Comparison of ENCODE assay signal across 20 cellular contexts in genomic region chr22:28279888-28280287, GRCh38.
DNase-seq lines count a peak whose midpoint lies in the region; ATAC-seq and TF ChIP-seq lines count a peak whose summit lies in the region.
"Had no signal": no experiment of that assay in that cellular context is flagged by ENCODE, and none has a peak within 500 bp of the region (broad histone marks: within the 10 kb centered on the region; RNA-seq: fewer than 3 reads in every experiment).

No MANE protein-coding gene starts in this region.

- H3K18ac ChIP-seq in IMR-90 (ENCODE audit: low read depth, low read length) = no peak overlapping the region

- H3K9ac ChIP-seq in IMR-90 (ENCODE audit: low read depth, low read length) = no peak overlapping the region

- peaks cover 6% of the 10 kb centered on the region for H3K4me1 ChIP-seq in IMR-90 (ENCODE audit: control insufficient read depth, insufficient read depth, low read length)
- H3K4me1 ChIP-seq in tibial artery = peaks cover 0 to 9% (median 4%) of the 10 kb centered on the region in 4 donors
- H3K4me1 ChIP-seq: SJSA1 had no signal

- no peak overlapping the region for H3K14ac ChIP-seq in IMR-90 (replicated peaks; ENCODE audit: low read depth, low read length)

- H3K9me1 ChIP-seq in IMR-90 (ENCODE audit: insufficient read depth, low read length) = peaks cover 6% of the 10 kb centered on the region; the same call in 1 of the 2 replicates

- TF ChIP-seq POLR2A in IMR-90 (IDR thresholded peaks at IDR 0.05; ENCODE audit: low read depth, low read length) = no peak

- H4K5ac ChIP-seq in IMR-90 (ENCODE audit: low read depth, low read length) = no peak overlapping the region

- no peak overlapping the region for H4K8ac ChIP-seq in IMR-90 (ENCODE audit: low read depth in 2 of 2, low read length in 2 of 2)

- in situ Hi-C loops in IMR-90 (cut with MboI; ENCODE audit: low sequenced_read_pairs) = no loop called here

- no peaks in the 10 kb centered on the region for H3K27me3 ChIP-seq in BJ (ENCODE audit: control insufficient read depth, insufficient read depth, low read length)
- H3K27me3 ChIP-seq in IMR-90 (ENCODE audit: control insufficient read depth, insufficient read depth, low read length) = no peaks in the 10 kb centered on the region
- no peaks in the 10 kb centered on the region for H3K27me3 ChIP-seq in tibial artery
- H3K27me3 ChIP-seq: MG63, SJSA1 had no signal

- no CpG with 5 or more reads among the region's 2 CpGs for WGBS in IMR-90 (ENCODE audit: extremely low coverage in 2 of 2, insufficient read length in 1 of 2), 2 experiments

- DNase-seq in BJ (ENCODE audit: low read depth) (peak; percentile 29), IMR-90 (peak; percentile 72), fibroblast of mammary gland (ENCODE audit: low read depth) (peak; percentile 37), iris pigment epithelial cell (ENCODE audit: low read depth) (peak; percentile 18), GM10266 (ENCODE audit: extremely low spot score) (no peak), tibial artery (no peak)
- DNase-seq: GDM1, HCEC 1CT, MG63, NCI-H1417, NCI-H1694 treated with DMSO at 0.1 percent for 48 hours, NCI-H2081 treated with DMSO at 0.1 percent for 48 hours, NCI-H2171 treated with DMSO at 0.1 percent for 48 hours, NCI-H446, NCI-H526 had no signal

- TF ChIP-seq CTCF in BJ (IDR thresholded peaks at IDR 0.05; ENCODE audit: insufficient read depth, low read depth, low read length) (no peak), IMR-90 (conservative IDR thresholded peaks at IDR 0.05; ENCODE audit: low read depth, low read length) (no peak), fibroblast of mammary gland (conservative IDR thresholded peaks at IDR 0.05; ENCODE audit: control insufficient read depth, insufficient read depth, low read depth, low read length) (no peak), GM10266 (IDR thresholded peaks at IDR 0.05; ENCODE audit: control insufficient read depth, insufficient read depth, low read depth, missing control alignments) (no peak), tibial artery (IDR thresholded peaks at IDR 0.05) (no peak)

- no peak overlapping the region for H3K4me3 ChIP-seq in BJ (ENCODE audit: low read depth, low read length)
- no peak overlapping the region for H3K4me3 ChIP-seq in IMR-90 (ENCODE audit: insufficient read depth, low read depth, low read length)
- H3K4me3 ChIP-seq in fibroblast of mammary gland (ENCODE audit: control insufficient read depth, low read depth, low read length) = no peak overlapping the region
- H3K4me3 ChIP-seq in tibial artery = no peak overlapping the region
- H3K4me3 ChIP-seq: GM23338, MG63, SJSA1 had no signal

- H4K91ac ChIP-seq in IMR-90 (ENCODE audit: insufficient read depth, low read depth, low read length) = no peak overlapping the region

- H3K79me1 ChIP-seq in IMR-90 (ENCODE audit: low read depth in 1 of 2, low read length in 2 of 2) = peaks cover 3% of the 10 kb centered on the region in 2 experiments; a peak in 2 of 4 replicates

- TF ChIP-seq RAD21 in IMR-90 (IDR thresholded peaks at IDR 0.05; ENCODE audit: low read length) = no peak

- H3K4ac ChIP-seq in IMR-90 (ENCODE audit: low read depth, low read length) = no peak overlapping the region

- POLR2A ChIA-PET in BJ (lab: Charles Lee) (no interaction called here), IMR-90 (lab: Charles Lee; ENCODE audit: unreplicated experiment) (no interaction called here)

- H2AFZ ChIP-seq in IMR-90 (replicated peaks; ENCODE audit: low read length, poor library complexity) = no peak overlapping the region
- H2AFZ ChIP-seq: GM23338 had no signal

- H3K36me3 ChIP-seq in BJ (ENCODE audit: control insufficient read depth, insufficient read depth, low read length) (no peaks in the 10 kb centered on the region), IMR-90 (ENCODE audit: control insufficient read depth, insufficient read depth, low read length) (no peaks in the 10 kb centered on the region), tibial artery (no peaks in the 10 kb centered on the region)
- H3K36me3 ChIP-seq: MG63, SJSA1 had no signal

- H3K56ac ChIP-seq in IMR-90 (ENCODE audit: extremely low read depth, insufficient read depth, low read length) = no peak overlapping the region

- no peak overlapping the region for H2BK120ac ChIP-seq in IMR-90 (ENCODE audit: low read depth, low read length)

- H3K23ac ChIP-seq in IMR-90 (ENCODE audit: low read depth, low read length) = no peak overlapping the region

- intact Hi-C loops in IMR-90 (cut with micrococcal nuclease) = no loop called here
- intact Hi-C loops in tibial artery (cut with DNase I; ENCODE audit: low total_unique reads) = no loop called here

- H2BK15ac ChIP-seq in IMR-90 (ENCODE audit: low read depth, low read length) = no peak overlapping the region

- H2AK5ac ChIP-seq in IMR-90 (ENCODE audit: low read depth, low read length) = no peak overlapping the region

- no peak overlapping the region for H3K4me2 ChIP-seq in IMR-90 (ENCODE audit: low read depth, low read length)
- H3K4me2 ChIP-seq: GM23338 had no signal

- no peaks in the 10 kb centered on the region; the same call in 1 of the 2 replicates for H4K20me1 ChIP-seq in IMR-90 (ENCODE audit: insufficient read depth, low read length)

- BruUV-seq in IMR-90 (replicated peaks; lab: Mats Ljungman, UMichigan) = no TSS peak

- H3K27ac ChIP-seq in IMR-90 (ENCODE audit: insufficient read depth, low read length) = no peak overlapping the region
- no peak overlapping the region for H3K27ac ChIP-seq in tibial artery
- H3K27ac ChIP-seq: SJSA1 had no signal

- peak; percentile 83 for ATAC-seq in IMR-90 (ENCODE audit: low read depth)
- ATAC-seq in GM19397 (IDR thresholded peaks at IDR 0.05; ENCODE audit: unreplicated experiment) = no peak
- no peak for ATAC-seq in HG03039 (IDR thresholded peaks at IDR 0.05; ENCODE audit: unreplicated experiment)
- ATAC-seq: GM23338, Right ventricle myocardium inferior had no signal

- no peak overlapping the region for H2BK20ac ChIP-seq in IMR-90 (ENCODE audit: low read depth, low read length)

- H2BK5ac ChIP-seq in IMR-90 (ENCODE audit: low read depth, low read length, poor library complexity, severe bottlenecking) = no peak overlapping the region

- dilution Hi-C loops in IMR-90 (cut with HindIII; ENCODE audit: low sequenced_read_pairs, unreplicated experiment) = no loop called here

- H3K9me3 ChIP-seq in IMR-90 (ENCODE audit: control insufficient read depth, insufficient read depth, low read length) (no peaks in the 10 kb centered on the region), tibial artery (no peaks in the 10 kb centered on the region)
- H3K9me3 ChIP-seq: MG63, SJSA1 had no signal

- CTCF ChIA-PET in BJ (lab: Yijun Ruan, JAX) (no interaction called here), IMR-90 (lab: Yijun Ruan, JAX) (no interaction called here)

- no peak overlapping the region for H2AK9ac ChIP-seq in IMR-90 (replicated peaks; ENCODE audit: low read depth, low read length, poor library complexity)

TF ChIP-seq in IMR-90, 13 proteins besides CTCF, POLR2A, EP300 and RAD21:
- no peak for TF ChIP-seq USF2 (IDR thresholded peaks at IDR 0.05; ENCODE audit: low read depth, low read length)
- TF ChIP-seq MXI1 (IDR thresholded peaks at IDR 0.05; ENCODE audit: borderline replicate concordance, low read depth, low read length) = no peak
- no peak for TF ChIP-seq ELK1 (IDR thresholded peaks at IDR 0.05; ENCODE audit: borderline replicate concordance, low read depth, low read length)
- TF ChIP-seq FOS (IDR thresholded peaks at IDR 0.05; ENCODE audit: low read depth, low read length) = no peak
- no peak for TF ChIP-seq RFX5 (IDR thresholded peaks at IDR 0.05; ENCODE audit: low read depth, low read length)
- no peak for TF ChIP-seq SMC3 (IDR thresholded peaks at IDR 0.05; ENCODE audit: low read depth, low read length)
- TF ChIP-seq CEBPB (IDR thresholded peaks at IDR 0.05; ENCODE audit: low read depth, low read length) = no peak
- TF ChIP-seq NFE2L2 (IDR thresholded peaks at IDR 0.05; ENCODE audit: low read depth, low read length) = no peak
TF ChIP-seq in IMR-90: peak in this region for 0.

Comparison
In these comparisons a context has a peak if more than half of its experiments do, and no peak if none do; other contexts are left out.
1. DNase-seq: peak in BJ (single experiment), IMR-90 (single experiment), fibroblast of mammary gland (single experiment) and iris pigment epithelial cell (single experiment); none in GM10266 (single experiment) and tibial artery (0 of 2).